ENCODE assay signal across 2 cellular contexts in the genomic region with DNA sequence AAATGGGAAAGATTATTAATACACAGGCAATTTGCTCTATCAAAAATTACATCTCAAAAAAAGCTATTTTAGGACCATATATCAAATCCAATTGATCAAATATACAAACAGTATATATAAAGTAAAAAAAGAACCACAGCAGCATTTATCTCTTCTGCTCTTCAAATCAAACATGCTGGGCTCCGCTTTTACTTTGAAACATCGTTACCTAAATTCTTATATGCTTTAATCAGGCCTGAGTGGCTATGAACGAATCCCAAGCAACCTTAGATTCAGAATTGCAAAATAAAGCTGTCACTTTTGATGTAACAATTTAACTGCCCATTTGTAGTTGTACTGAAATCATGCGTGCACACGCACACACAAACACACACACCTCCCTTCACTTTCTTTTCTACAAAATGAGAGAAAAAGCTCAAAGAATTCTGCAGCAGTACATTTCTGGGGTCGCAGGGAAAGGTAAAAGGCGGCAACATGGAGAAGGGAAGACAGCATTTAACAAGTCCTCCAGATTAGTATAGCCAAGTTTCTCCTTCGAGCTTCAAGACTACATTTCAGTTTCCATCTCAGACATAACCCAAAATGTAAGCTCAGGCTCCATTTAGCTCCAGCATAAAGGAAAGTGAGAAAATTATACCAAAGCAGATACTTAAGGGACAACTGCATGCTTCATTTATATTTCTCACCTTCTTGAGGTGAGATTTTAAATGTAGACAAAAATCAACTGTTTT.
TF ChIP-seq lines count a peak whose summit lies in the region.

No MANE protein-coding gene starts in this region.

TF ChIP-seq in IMR-90, 13 proteins besides CTCF, POLR2A, EP300 and RAD21:
- TF ChIP-seq MAZ (IDR thresholded peaks at IDR 0.05; ENCODE audit: borderline replicate concordance, low read depth, low read length) (no peak), NFE2L2 (IDR thresholded peaks at IDR 0.05; ENCODE audit: low read depth, low read length) (no peak), CEBPB (IDR thresholded peaks at IDR 0.05; ENCODE audit: low read depth, low read length) (no peak), RFX5 (IDR thresholded peaks at IDR 0.05; ENCODE audit: low read depth, low read length) (no peak), RCOR1 (IDR thresholded peaks at IDR 0.05; ENCODE audit: insufficient replicate concordance, low read length) (no peak), FOS (IDR thresholded peaks at IDR 0.05; ENCODE audit: low read depth, low read length) (no peak), CHD1 (IDR thresholded peaks at IDR 0.05; ENCODE audit: low read depth, low read length) (no peak), BHLHE40 (IDR thresholded peaks at IDR 0.05; ENCODE audit: low read depth, low read length) (no peak), MXI1 (IDR thresholded peaks at IDR 0.05; ENCODE audit: borderline replicate concordance, low read depth, low read length) (no peak), MAFK (IDR thresholded peaks at IDR 0.05; ENCODE audit: low read depth, low read length) (no peak), SMC3 (IDR thresholded peaks at IDR 0.05; ENCODE audit: low read depth, low read length) (no peak)
- TF ChIP-seq, protein P1, sequence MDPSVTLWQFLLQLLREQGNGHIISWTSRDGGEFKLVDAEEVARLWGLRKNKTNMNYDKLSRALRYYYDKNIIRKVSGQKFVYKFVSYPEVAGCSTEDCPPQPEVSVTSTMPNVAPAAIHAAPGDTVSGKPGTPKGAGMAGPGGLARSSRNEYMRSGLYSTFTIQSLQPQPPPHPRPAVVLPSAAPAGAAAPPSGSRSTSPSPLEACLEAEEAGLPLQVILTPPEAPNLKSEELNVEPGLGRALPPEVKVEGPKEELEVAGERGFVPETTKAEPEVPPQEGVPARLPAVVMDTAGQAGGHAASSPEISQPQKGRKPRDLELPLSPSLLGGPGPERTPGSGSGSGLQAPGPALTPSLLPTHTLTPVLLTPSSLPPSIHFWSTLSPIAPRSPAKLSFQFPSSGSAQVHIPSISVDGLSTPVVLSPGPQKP (IDR thresholded peaks at IDR 0.05; ENCODE audit: borderline replicate concordance, low read depth, low read length): no peak
- TF ChIP-seq, protein P2, sequence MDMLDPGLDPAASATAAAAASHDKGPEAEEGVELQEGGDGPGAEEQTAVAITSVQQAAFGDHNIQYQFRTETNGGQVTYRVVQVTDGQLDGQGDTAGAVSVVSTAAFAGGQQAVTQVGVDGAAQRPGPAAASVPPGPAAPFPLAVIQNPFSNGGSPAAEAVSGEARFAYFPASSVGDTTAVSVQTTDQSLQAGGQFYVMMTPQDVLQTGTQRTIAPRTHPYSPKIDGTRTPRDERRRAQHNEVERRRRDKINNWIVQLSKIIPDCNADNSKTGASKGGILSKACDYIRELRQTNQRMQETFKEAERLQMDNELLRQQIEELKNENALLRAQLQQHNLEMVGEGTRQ (IDR thresholded peaks at IDR 0.05; ENCODE audit: low read depth, low read length): no peak

TF ChIP-seq in H1, 55 proteins besides CTCF, POLR2A, EP300 and RAD21:
- no peak for TF ChIP-seq TAF7 (optimal IDR thresholded peaks at IDR 0.05; ENCODE audit: borderline replicate concordance, low read depth, low read length)
- TF ChIP-seq NANOG (IDR thresholded peaks at IDR 0.05; ENCODE audit: insufficient read depth, low read depth, low read length, poor library complexity, severe bottlenecking): no peak
- no peak for TF ChIP-seq SAP30 (IDR thresholded peaks at IDR 0.05; ENCODE audit: insufficient read depth, insufficient replicate concordance, low read length)
- no peak for TF ChIP-seq BCL11A (IDR thresholded peaks at IDR 0.05; ENCODE audit: low read depth in 2 of 2, low read length in 2 of 2)
- TF ChIP-seq RFX5 (IDR thresholded peaks at IDR 0.05; ENCODE audit: borderline replicate concordance, low read depth, low read length): no peak
- TF ChIP-seq JUND (IDR thresholded peaks at IDR 0.05; ENCODE audit: low read length): no peak
- no peak for TF ChIP-seq HDAC2 (IDR thresholded peaks at IDR 0.05; ENCODE audit: borderline replicate concordance in 1 of 2, low read depth in 2 of 2, low read length in 2 of 2)
- TF ChIP-seq SUZ12 (IDR thresholded peaks at IDR 0.05; ENCODE audit: low read length): no peak
